Comparison of ENCODE assay signal across 26 cellular contexts in the genomic region with DNA sequence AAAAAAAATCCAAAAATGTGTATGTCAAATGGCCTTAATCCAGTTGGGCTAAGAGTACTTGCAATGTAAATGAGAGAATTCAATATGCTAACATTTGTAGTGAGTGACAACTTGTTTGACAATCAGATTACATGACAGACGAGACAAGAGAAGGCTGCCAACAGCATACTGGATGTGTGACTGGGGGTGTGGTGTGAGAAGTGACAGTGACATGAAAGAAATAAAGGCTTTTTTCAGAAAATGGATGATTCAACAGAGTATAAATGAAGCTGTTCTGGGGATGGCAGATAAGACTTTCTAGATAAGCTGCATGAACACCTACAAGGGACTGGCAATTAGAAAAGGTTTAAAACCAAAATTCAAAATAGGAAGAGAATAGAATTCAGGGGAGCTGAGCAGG.
"Had no signal": no experiment of that assay in that cellular context is flagged by ENCODE, and none has a peak within 500 bp of the region (broad histone marks: within the 10 kb centered on the region; RNA-seq: fewer than 3 reads in every experiment).

No MANE protein-coding gene starts in this region.

- H3K36me3 ChIP-seq: neutrophil, pancreas, prostate gland, right lobe of liver, spleen, suprapubic skin, tibial artery, transverse colon, upper lobe of right lung, uterus had no signal

- H3K4me2 ChIP-seq: smooth muscle cell had no signal

- FAIRE-seq: pancreas had no signal

- H3K9me3 ChIP-seq: neutrophil, pancreas, prostate gland, right lobe of liver, testis, tibial artery, transverse colon, uterus had no signal

- DNase-seq: naive thymus-derived CD4-positive, alpha-beta T cell; natural killer cell; pancreas; right cardiac atrium; right lobe of liver; spleen; stimulated activated CD4-positive, alpha-beta T cell treated with anti-CD3 and anti-CD28 coated beads, Interleukin-12 subunit alpha, Interleukin-12 subunit beta, amount 100 ng/mL, for 4 hours; stimulated activated CD4-positive, alpha-beta T cell treated with anti-CD3 and anti-CD28 coated beads, Interleukin-1b, Interleukin-23, amount 100 ng/mL, for 48 hours; stimulated activated CD4-positive, alpha-beta T cell treated with anti-CD3 and anti-CD28 coated beads, Interleukin-4, amount 100 ng/mL, for 1 hour; stimulated activated CD4-positive, alpha-beta T cell treated with anti-CD3 and anti-CD28 coated beads, Interleukin-4, amount 100 ng/mL, for 4 hours; stimulated activated CD8-positive, alpha-beta memory T cell treated with anti-CD3 and anti-CD28 coated beads, Interleukin-4, amount 100 ng/mL, for 48 hours; stimulated activated naive CD4-positive, alpha-beta T cell; stimulated activated naive CD8-positive, alpha-beta T cell treated with anti-CD3 and anti-CD28 coated beads, Interleukin-15, amount 100 ng/mL, for 72 hours; stimulated activated naive CD8-positive, alpha-beta T cell treated with anti-CD3 and anti-CD28 coated beads, Interleukin-15, Interleukin-2, amounts not matched to agents 100 U/mL and 50 U/mL, for 24 hours; substantia nigra; testis; tibial artery; transverse colon; upper lobe of right lung; uterus had no signal

- H3K4me1 ChIP-seq: pancreas, prostate gland, right lobe of liver, spleen, suprapubic skin, testis, tibial artery, transverse colon, upper lobe of right lung, uterus had no signal

- H3K27me3 ChIP-seq: neutrophil, pancreas, right lobe of liver, spleen, suprapubic skin, testis, tibial artery, transverse colon, upper lobe of right lung, uterus had no signal

- ATAC-seq: naive thymus-derived CD4-positive, alpha-beta T cell; natural killer cell; pancreas; right cardiac atrium; right lobe of liver; stimulated activated memory B cell treated with anti-CD40 and anti-IgM and Interleukin-4, amounts not matched to agents 10 μg/mL and 1 μg/mL and 100 μg/mL, for 72 hours; stimulated activated naive CD8-positive, alpha-beta T cell treated with anti-CD3 and anti-CD28 coated beads, Interleukin-15, amount 100 ng/mL, for 72 hours; stimulated activated naive CD8-positive, alpha-beta T cell treated with anti-CD3 and anti-CD28 coated beads, Interleukin-15, Interleukin-2, amounts not matched to agents 100 U/mL and 50 U/mL, for 24 hours; upper lobe of right lung had no signal

- H3K4me3 ChIP-seq: pancreas, prostate gland, right lobe of liver, skin epidermis, smooth muscle cell, spleen, suprapubic skin, testis, tibial artery, transverse colon, upper lobe of right lung, uterus had no signal

- H3K27ac ChIP-seq: neutrophil, pancreas, prostate gland, right lobe of liver, skin epidermis, spleen, suprapubic skin, tibial artery, transverse colon, upper lobe of right lung, uterus had no signal
